1 cellular context compared by ENCODE assay signal in the genomic region with DNA sequence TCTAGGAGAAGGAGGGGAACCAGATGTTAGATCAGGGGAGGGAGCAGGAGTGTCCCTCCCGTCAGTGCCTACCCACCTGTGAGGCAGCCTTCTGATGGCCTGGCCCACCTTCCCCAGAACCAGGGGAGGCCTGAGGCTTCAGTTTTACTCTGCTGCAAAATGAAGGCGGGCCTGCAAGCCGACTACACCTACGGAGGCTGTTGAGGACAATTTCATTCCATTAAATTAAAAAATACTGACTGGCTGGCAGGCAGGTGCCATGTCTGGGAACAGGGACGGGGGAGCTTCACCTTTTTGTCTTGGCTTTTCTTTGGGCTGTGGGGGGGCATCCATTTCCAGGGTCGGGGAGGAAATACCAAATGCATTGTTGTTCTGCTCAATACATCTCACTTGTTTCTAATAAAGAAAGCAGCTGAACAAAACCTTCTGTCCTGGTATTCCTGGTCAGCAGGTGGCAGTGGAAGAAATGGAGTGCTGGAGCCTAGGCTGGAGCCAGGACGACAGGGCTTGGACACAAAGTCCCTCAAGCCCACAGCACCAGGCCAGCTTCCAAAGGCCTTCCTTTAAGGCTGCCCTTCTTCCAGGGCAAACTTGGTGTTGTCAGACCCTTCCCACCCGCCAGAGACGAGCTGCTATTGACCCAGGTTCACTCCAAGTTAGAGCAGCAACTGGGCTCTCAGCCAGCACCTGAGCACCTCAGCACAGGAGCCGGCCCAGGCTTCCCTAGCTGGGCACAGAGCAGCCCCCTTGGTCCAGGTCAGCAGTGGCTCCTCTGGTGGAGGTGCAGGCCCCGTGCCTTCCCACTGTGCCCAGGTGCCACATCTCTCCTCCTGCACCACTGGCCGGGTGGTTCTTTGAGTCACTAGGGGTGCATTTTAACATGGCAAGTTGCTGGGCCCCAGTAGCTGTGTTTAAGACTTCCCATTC.
TF ChIP-seq lines count a peak whose summit lies in the region.

No MANE protein-coding gene starts in this region.

TF ChIP-seq in endothelial cell of umbilical vein, 7 proteins besides CTCF, POLR2A, EP300 and RAD21:
- TF ChIP-seq EZH2 (IDR thresholded peaks at IDR 0.05; ENCODE audit: borderline replicate concordance, low read depth, low read length, severe bottlenecking) (no peak), MAX (IDR thresholded peaks at IDR 0.05; ENCODE audit: insufficient read depth, insufficient read length) (no peak), GATA2 (IDR thresholded peaks at IDR 0.05; ENCODE audit: insufficient read depth, insufficient read length, low read depth, low read length) (no peak), JUN (IDR thresholded peaks at IDR 0.05; ENCODE audit: borderline replicate concordance, insufficient read depth, insufficient read length, low read depth) (no peak), POLR2AphosphoS5 (IDR thresholded peaks at IDR 0.05; ENCODE audit: insufficient read depth, low read depth, low read length) (no peak), FOS (IDR thresholded peaks at IDR 0.05; ENCODE audit: borderline replicate concordance, insufficient read depth, low read length) (no peak), MYC (IDR thresholded peaks at IDR 0.05; ENCODE audit: low read depth, low read length) (no peak)
